ENCODE assay signal across 11 cellular contexts in genomic region chr7:74029094-74029785, GRCh38. TPM values are rescaled to one million over a fixed set of nuclear protein-coding genes. Genes with fewer than 3 reads are reported as not detected.
DNase-seq lines count a peak whose midpoint lies in the region; ATAC-seq and TF ChIP-seq lines count a peak whose summit lies in the region.
"Had no signal": no experiment of that assay in that cellular context is flagged by ENCODE, and none has a peak within 500 bp of the region (broad histone marks: within the 10 kb centered on the region; RNA-seq: fewer than 3 reads in every experiment).

No MANE protein-coding gene starts in this region.

- peaks cover 59% of the 10 kb centered on the region for H3K4me1 Mint-ChIP-seq in nephron progenitor cell

- H3K4me3 ChIP-seq in esophagus squamous epithelium (peak overlapping the region; percentile 30 to 70 (median 54)), upper lobe of left lung (peak overlapping the region; percentile 19 to 57 (median 46))

- DNase-seq in UCSD-AML1 (lab: John Stamatoyannopoulos, UW; ENCODE audit: unreplicated experiment): peak; percentile 63
- no peak for DNase-seq in esophagus squamous epithelium (lab: John Stamatoyannopoulos, UW)
- no peak for DNase-seq in nephron progenitor cell
- peak in 1 of 2 donors; percentile 67 for DNase-seq in upper lobe of left lung
- DNase-seq in NCI-H1417 (lab: John Stamatoyannopoulos, UW): no peak
- DNase-seq in GM13977 (ENCODE audit: low spot score): no peak
- DNase-seq in activated naive CD4-positive, alpha-beta T cell treated with Interleukin-2 at 50 U/mL for 16 hours: no peak
- DNase-seq: activated gamma-delta T cell, NCI-H2029 had no signal

- no peak for TF ChIP-seq CTCF in esophagus squamous epithelium (IDR thresholded peaks at IDR 0.05)
- no peak for TF ChIP-seq CTCF in nephron progenitor cell (IDR thresholded peaks at IDR 0.05)
- TF ChIP-seq CTCF in upper lobe of left lung (IDR thresholded peaks at IDR 0.05): no peak
- no peak for TF ChIP-seq CTCF in GM13977 (IDR thresholded peaks at IDR 0.05; ENCODE audit: extremely low read depth, insufficient read depth, missing control alignments)

- 19 to 22% methylated on average over 11 to 12 of the region's 18 CpGs for WGBS in esophagus squamous epithelium, 2 donors
- WGBS in upper lobe of left lung, 2 donors: 19 to 31% methylated on average over 11 to 17 of the region's 18 CpGs

- H3K27ac Mint-ChIP-seq in nephron progenitor cell: no peak overlapping the region

- no peaks in the 10 kb centered on the region for H3K9me3 Mint-ChIP-seq in nephron progenitor cell

- peaks cover 0 to 68% (median 0%) of the 10 kb centered on the region in 4 donors for H3K27me3 ChIP-seq in esophagus squamous epithelium
- peaks cover 0 to 7% (median 0%) of the 10 kb centered on the region in 4 donors for H3K27me3 ChIP-seq in upper lobe of left lung

- H3K4me1 ChIP-seq in esophagus squamous epithelium (peaks cover 31 to 100% (median 73%) of the 10 kb centered on the region in 3 donors), upper lobe of left lung (peaks cover 48 to 68% (median 52%) of the 10 kb centered on the region in 4 donors)

- ATAC-seq in upper lobe of left lung (ENCODE audit: low FRiP score in 2 of 2): no peak
- ATAC-seq: activated CD4-positive, CD25-positive, alpha-beta regulatory T cell treated with anti-CD3 and anti-CD28 coated beads, Interleukin-2, amount 50 U/mL, for 24 hours had no signal

- in situ Hi-C loops in GM13977 (cut with MboI; ENCODE audit: low pct_unique_long_range_greater_than_20kb, low sequenced_read_pairs, unreplicated experiment): no loop called here

- no peaks in the 10 kb centered on the region for H3K36me3 ChIP-seq in esophagus squamous epithelium
- no peaks in the 10 kb centered on the region for H3K36me3 ChIP-seq in upper lobe of left lung
- H3K36me3 ChIP-seq: neutrophil had no signal

- H3K36me3 Mint-ChIP-seq in nephron progenitor cell (ENCODE audit: low read depth): no peaks in the 10 kb centered on the region

- H3K27me3 Mint-ChIP-seq in nephron progenitor cell (ENCODE audit: low read depth, poor library complexity): peaks cover 21% of the 10 kb centered on the region

- H3K9me3 ChIP-seq in esophagus squamous epithelium (no peaks in the 10 kb centered on the region), upper lobe of left lung (no peaks in the 10 kb centered on the region)
- H3K9me3 ChIP-seq: neutrophil had no signal

- H3K27ac ChIP-seq in esophagus squamous epithelium (peak overlapping the region; percentile 18 to 93 (median 86)), upper lobe of left lung (peak overlapping the region; percentile 46 to 87 (median 84))
- H3K27ac ChIP-seq: neutrophil had no signal

- no peak for TF ChIP-seq POLR2A in esophagus squamous epithelium (IDR thresholded peaks at IDR 0.05)
- no peak for TF ChIP-seq POLR2A in upper lobe of left lung (IDR thresholded peaks at IDR 0.05)

- peak overlapping the region; percentile 22 for H3K4me3 Mint-ChIP-seq in nephron progenitor cell

- TF ChIP-seq EP300 in upper lobe of left lung (IDR thresholded peaks at IDR 0.05): no peak

- intact Hi-C loops in esophagus squamous epithelium (cut with DNase I): loop anchor here (5.0 to 10.0 kb wide), 2 partner anchors 134 to 162 kb away; no protein-coding TSS in a partner anchor

RNA-seq across cellular contexts. Expression of gene ELN, which starts 1.3 kb away (rescaled TPM):
- 100 to 1,000 TPM in 1 of 4 donors, 10 to 100 TPM in 2, 1 to 10 TPM in 1; 8.9 to 182 (median 20.3) TPM for total RNA-seq in esophagus squamous epithelium
- 100 to 1,000 TPM in 5 of 6 donors, 10 to 100 TPM in 1; 24.4 to 582 (median 229) TPM for total RNA-seq in upper lobe of left lung

RNA-seq across cellular contexts. Expression of gene LIMK1, which starts 54.4 kb away (rescaled TPM):
- total RNA-seq in esophagus squamous epithelium: 10 to 100 TPM in 3 of 4 donors, 1 to 10 TPM in 1; 8.0 to 13.2 (median 12.2) TPM
- 10 to 100 TPM; 15.9 to 51.9 (median 33.0) TPM for total RNA-seq in upper lobe of left lung
